18 cellular contexts compared by ENCODE assay signal in genomic region chr4:82885410-82885809, GRCh38. TPM values are rescaled to one million over a fixed set of nuclear protein-coding genes. Genes with fewer than 3 reads are reported as not detected.
DNase-seq lines count a peak whose midpoint lies in the region; ATAC-seq and TF ChIP-seq lines count a peak whose summit lies in the region.
"Had no signal": no experiment of that assay in that cellular context is flagged by ENCODE, and none has a peak within 500 bp of the region (broad histone marks: within the 10 kb centered on the region; RNA-seq: fewer than 3 reads in every experiment).

No MANE protein-coding gene starts in this region.

- peak overlapping the region; percentile 75 for H3K27ac ChIP-seq in hepatocyte
- peak overlapping the region; percentile 51 for H3K27ac ChIP-seq in psoas muscle
- H3K27ac ChIP-seq in ascending aorta = no peak overlapping the region
- H3K27ac ChIP-seq: HL-60, ovary, thyroid gland had no signal

- no peak for DNase-seq in HEK293T (ENCODE audit: extremely low spot score)
- no peak for DNase-seq in adipocyte (ENCODE audit: low read depth)
- no peak for DNase-seq in hepatocyte (ENCODE audit: low spot score)
- no peak for DNase-seq in psoas muscle
- DNase-seq in ascending aorta (ENCODE audit: low spot score in 2 of 2) = no peak
- no peak for DNase-seq in activated CD4-positive, alpha-beta T cell treated with anti-CD3 and anti-CD28 coated beads for 36 hours
- DNase-seq: activated naive CD4-positive, alpha-beta T cell treated with Interleukin-2 at 50 U/mL for 16 hours; effector memory CD4-positive, alpha-beta T cell; GDM1; KG1; NCI-H748 treated with DMSO at 0.1 percent for 48 hours; ovary; SK-N-SH; thyroid gland had no signal

- CTCF ChIA-PET in HEK293T (lab: Yijun Ruan, JAX) = no interaction called here
- CTCF ChIA-PET in activated CD4-positive, alpha-beta T cell treated with anti-CD3 and anti-CD28 coated beads for 36 hours (lab: Charles Lee) = interaction anchor here (0.5 to 2.7 kb wide), 5 partner anchors 14 to 145 kb away, joined by 3 to 11 read pairs (median 3); partner anchors contain the start of gene THAP9

- H3K36me3 Mint-ChIP-seq in activated CD4-positive, alpha-beta T cell treated with anti-CD3 and anti-CD28 coated beads for 36 hours (ENCODE audit: low read depth) = peaks cover 16% of the 10 kb centered on the region

- H3K79me2 ChIP-seq in hepatocyte = peaks cover 98% of the 10 kb centered on the region

- H3K4me3 ChIP-seq in adipocyte (ENCODE audit: low read length) = peak overlapping the region; percentile 76
- H3K4me3 ChIP-seq in hepatocyte = no peak overlapping the region
- H3K4me3 ChIP-seq in psoas muscle = no peak overlapping the region
- H3K4me3 ChIP-seq in ascending aorta = no peak overlapping the region
- H3K4me3 ChIP-seq: ovary, skin epidermis, thyroid gland had no signal

- H3K4me1 ChIP-seq in adipocyte (ENCODE audit: control insufficient read depth, insufficient read depth, low read length) (peaks cover 48% of the 10 kb centered on the region), hepatocyte (ENCODE audit: insufficient read depth) (peaks cover 29% of the 10 kb centered on the region), psoas muscle (peaks cover 42% of the 10 kb centered on the region), ascending aorta (peaks cover 13 to 17% of the 10 kb centered on the region in 2 donors)

- H3K9me3 Mint-ChIP-seq in activated CD4-positive, alpha-beta T cell treated with anti-CD3 and anti-CD28 coated beads for 36 hours (ENCODE audit: low read depth) = no peaks in the 10 kb centered on the region

- POLR2A ChIA-PET in HEK293T (lab: Yijun Ruan, JAX) = interaction anchor here (1.7 to 2.1 kb wide), 3 partner anchors 14 to 456 kb away, joined by 3 to 16 read pairs (median 7); partner anchors contain the start of gene THAP9
- POLR2A ChIA-PET in activated CD4-positive, alpha-beta T cell treated with anti-CD3 and anti-CD28 coated beads for 36 hours (lab: Charles Lee) = interaction anchor here (0.6 kb wide), 1 partner anchor 105 kb away, joined by 5 read pairs; no protein-coding TSS in a partner anchor

- H3K9me2 ChIP-seq in hepatocyte (replicated peaks; ENCODE audit: insufficient read depth) = no peaks in the 10 kb centered on the region
- H3K9me2 ChIP-seq: SK-N-SH had no signal

- H4K20me1 ChIP-seq in hepatocyte (ENCODE audit: insufficient read depth, poor library complexity, severe bottlenecking) = peaks cover 88% of the 10 kb centered on the region

- no peak overlapping the region for H3K4me3 Mint-ChIP-seq in activated CD4-positive, alpha-beta T cell treated with anti-CD3 and anti-CD28 coated beads for 36 hours

- no peak overlapping the region for H3K27ac Mint-ChIP-seq in activated CD4-positive, alpha-beta T cell treated with anti-CD3 and anti-CD28 coated beads for 36 hours

- H3K27me3 Mint-ChIP-seq in activated CD4-positive, alpha-beta T cell treated with anti-CD3 and anti-CD28 coated beads for 36 hours = no peaks in the 10 kb centered on the region

- ATAC-seq in psoas muscle (no peak), HG03571 (IDR thresholded peaks at IDR 0.05; ENCODE audit: unreplicated experiment) (no peak)
- no peak for ATAC-seq in activated CD4-positive, alpha-beta T cell treated with anti-CD3 and anti-CD28 coated beads for 36 hours
- ATAC-seq: Panc1 had no signal

- intact Hi-C loops in psoas muscle (cut with DNase I) (no loop called here), ascending aorta (cut with DNase I) (no loop called here)
- intact Hi-C loops in activated CD4-positive, alpha-beta T cell treated with anti-CD3 and anti-CD28 coated beads for 36 hours (cut with DNase I, micrococcal nuclease) = no loop called here

- H3K27me3 ChIP-seq in adipocyte (replicated peaks; ENCODE audit: control insufficient read depth, insufficient read depth, low read length) (no peaks in the 10 kb centered on the region), hepatocyte (no peaks in the 10 kb centered on the region), psoas muscle (ENCODE audit: insufficient read depth in 3 of 3, low read length in 2 of 3) (no peaks in the 10 kb centered on the region), ascending aorta (no peaks in the 10 kb centered on the region)
- H3K27me3 ChIP-seq: ovary, thyroid gland had no signal

- H3K4me1 Mint-ChIP-seq in activated CD4-positive, alpha-beta T cell treated with anti-CD3 and anti-CD28 coated beads for 36 hours = peaks cover 44% of the 10 kb centered on the region

- peaks cover 15% of the 10 kb centered on the region for H3K36me3 ChIP-seq in adipocyte (ENCODE audit: control insufficient read depth, insufficient read depth, low read length, severe bottlenecking)
- no peaks in the 10 kb centered on the region for H3K36me3 ChIP-seq in hepatocyte (replicated peaks; ENCODE audit: insufficient read depth, low read depth)
- H3K36me3 ChIP-seq in psoas muscle (ENCODE audit: insufficient read depth in 1 of 2, low read depth in 1 of 2) = peaks cover 0 to 19% of the 10 kb centered on the region in 2 donors
- peaks cover 5 to 15% of the 10 kb centered on the region in 2 donors for H3K36me3 ChIP-seq in ascending aorta
- H3K36me3 ChIP-seq: ovary had no signal

- no peak overlapping the region for H3K9ac ChIP-seq in adipocyte (ENCODE audit: low read length)
- H3K9ac ChIP-seq: SK-N-SH had no signal

- no peak overlapping the region for H2AFZ ChIP-seq in hepatocyte

- TF ChIP-seq CTCF in hepatocyte (IDR thresholded peaks at IDR 0.05; ENCODE audit: poor library complexity) = no peak
- TF ChIP-seq CTCF in psoas muscle (IDR thresholded peaks at IDR 0.05) = no peak
- no peak for TF ChIP-seq CTCF in ascending aorta (IDR thresholded peaks at IDR 0.05)

- peak overlapping the region; percentile 68 for H3K4me2 ChIP-seq in hepatocyte

- H3K9me3 ChIP-seq in adipocyte (ENCODE audit: control insufficient read depth, low read length) (no peaks in the 10 kb centered on the region), hepatocyte (ENCODE audit: low read depth) (no peaks in the 10 kb centered on the region), psoas muscle (no peaks in the 10 kb centered on the region), ascending aorta (no peaks in the 10 kb centered on the region)
- H3K9me3 ChIP-seq: ovary, SK-N-SH, thyroid gland had no signal

TF ChIP-seq in HEK293T, 16 proteins besides CTCF, POLR2A, EP300 and RAD21:
- no peak for TF ChIP-seq HDGF (IDR thresholded peaks at IDR 0.05; ENCODE audit: borderline replicate concordance)
- TF ChIP-seq PKNOX1 (IDR thresholded peaks at IDR 0.05) = peak; percentile 68

RNA-seq across cellular contexts. Expression of gene SEC31A, which starts 5.5 kb away (rescaled TPM):
- 306 and 312 TPM in 2 replicates for total RNA-seq in hepatocyte
- polyA plus RNA-seq in hepatocyte = 226 and 243 TPM in 2 replicates
- 100 to 1,000 TPM in 3 of 4 donors, 10 to 100 TPM in 1; 94.6 to 117 (median 106) TPM for total RNA-seq in psoas muscle
- 100 to 1,000 TPM in 1 of 3 donors, 10 to 100 TPM in 2; 77.7 to 120 (median 98.0) TPM for polyA plus RNA-seq in psoas muscle
- 100 TPM for total RNA-seq in ascending aorta
- 100 to 1,000 TPM in 1 of 2 experiments, 10 to 100 TPM in 1; 80.3 to 124 TPM for total RNA-seq in activated CD4-positive, alpha-beta T cell treated with anti-CD3 and anti-CD28 coated beads for 36 hours

RNA-seq across cellular contexts. Expression of gene THAP9, which starts 15.1 kb away (rescaled TPM):
- 12.5 and 14.0 TPM in 2 replicates for total RNA-seq in hepatocyte
- 1.5 and 2.1 TPM in 2 replicates for polyA plus RNA-seq in hepatocyte
- 10 to 100 TPM in 1 of 4 donors, 1 to 10 TPM in 3; 7.3 to 10.2 (median 7.8) TPM for total RNA-seq in psoas muscle
- polyA plus RNA-seq in psoas muscle = 1 to 10 TPM; 3.4 to 8.4 (median 5.6) TPM
- total RNA-seq in ascending aorta = 0.32 TPM
- total RNA-seq in activated CD4-positive, alpha-beta T cell treated with anti-CD3 and anti-CD28 coated beads for 36 hours = 1 to 10 TPM; 1.7 to 2.6 TPM

Comparison
In these comparisons a context has a peak if more than half of its experiments do, and no peak if none do; other contexts are left out.
1. H3K27ac ChIP-seq: peak in hepatocyte (single experiment) and psoas muscle (single experiment); none in ascending aorta (0 of 2).